ENCODE assay signal across 13 cellular contexts in the genomic region with DNA sequence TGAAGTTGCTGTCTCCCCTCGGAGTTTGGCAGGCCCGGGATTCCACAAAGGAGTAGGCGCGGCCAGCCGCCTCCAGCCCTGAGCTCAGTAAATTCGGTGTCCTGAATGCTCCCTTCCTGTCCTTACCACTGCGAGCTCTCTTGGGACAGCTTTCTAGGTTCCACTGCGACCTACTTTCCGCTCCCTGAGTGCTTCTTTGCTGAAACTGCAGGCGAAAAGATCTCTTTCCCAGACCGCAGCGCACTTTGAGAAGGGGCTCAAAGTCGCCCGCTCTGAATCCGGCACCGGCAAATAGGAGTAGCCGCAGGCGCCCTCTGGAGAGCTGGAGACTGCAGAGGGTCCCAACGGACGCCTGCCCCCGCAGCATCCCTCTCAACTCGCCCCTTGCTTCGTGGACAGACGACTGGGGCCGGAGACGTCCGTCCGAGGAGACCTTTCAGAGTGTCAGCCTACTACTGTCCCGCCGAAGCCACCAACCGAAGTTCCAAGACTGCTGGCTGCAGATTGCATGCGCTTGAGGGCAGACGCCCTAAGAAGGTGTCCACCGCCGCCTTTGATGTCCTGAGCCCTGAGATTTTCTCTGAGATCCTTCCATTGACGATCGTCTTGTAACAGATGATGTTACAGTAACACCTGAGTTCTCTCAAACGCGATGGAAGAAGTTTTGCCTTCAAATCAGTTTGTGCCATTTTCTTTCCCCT.
DNase-seq lines count a peak whose midpoint lies in the region; ATAC-seq and TF ChIP-seq lines count a peak whose summit lies in the region.
"Had no signal": no experiment of that assay in that cellular context is flagged by ENCODE, and none has a peak within 500 bp of the region (broad histone marks: within the 10 kb centered on the region; RNA-seq: fewer than 3 reads in every experiment).

No MANE protein-coding gene starts in this region.

- H3K4me1 ChIP-seq in cardiac muscle cell (ENCODE audit: low read depth) (no peaks in the 10 kb centered on the region), tibial artery (peaks cover 0 to 16% (median 2%) of the 10 kb centered on the region in 4 donors)

- no peaks in the 10 kb centered on the region for H3K4me1 Mint-ChIP-seq in memory B cell

- H3K27me3 ChIP-seq in cardiac muscle cell (peaks cover 21% of the 10 kb centered on the region), tibial artery (peaks cover 0 to 8% of the 10 kb centered on the region in 2 donors)

- no peaks in the 10 kb centered on the region for H3K9me3 ChIP-seq in cardiac muscle cell (ENCODE audit: low read depth)
- H3K9me3 ChIP-seq in tibial artery = no peaks in the 10 kb centered on the region
- H3K9me3 ChIP-seq: lower lobe of right lung had no signal

- intact Hi-C loops in Right ventricle myocardium inferior (cut with DNase I) = no loop called here
- intact Hi-C loops in tibial artery (cut with DNase I; ENCODE audit: low total_unique reads) = loop anchor here (2.0 kb wide), 1 partner anchor 35 kb away; no protein-coding TSS in a partner anchor

- no peak for ATAC-seq in Right ventricle myocardium inferior
- no peak for ATAC-seq in memory B cell (ENCODE audit: low read depth)
- ATAC-seq: activated CD8-positive, alpha-beta T cell treated with anti-CD3 and anti-CD28 coated beads for 36 hours; lower lobe of right lung; sciatic nerve had no signal

- DNase-seq in cardiac muscle cell (ENCODE audit: low read depth in 1 of 2, low spot score in 1 of 2) = peak; percentile 8 to 24
- no peak for DNase-seq in Right ventricle myocardium inferior (ENCODE audit: missing footprints)
- DNase-seq in epithelial cell of proximal tubule (ENCODE audit: low read depth) = no peak
- no peak for DNase-seq in memory B cell (ENCODE audit: low spot score in 2 of 2)
- no peak for DNase-seq in tibial artery
- no peak for DNase-seq in NCI-H2171 (lab: John Stamatoyannopoulos, UW)
- no peak for DNase-seq in activated CD8-positive, alpha-beta memory T cell treated with anti-CD3 and anti-CD28 coated beads for 24 hours
- no peak for DNase-seq in DMS 273 (lab: John Stamatoyannopoulos, UW; ENCODE audit: unreplicated experiment)
- DNase-seq: activated CD8-positive, alpha-beta T cell treated with anti-CD3 and anti-CD28 coated beads for 36 hours; lower lobe of right lung; NCI-H1694 treated with DMSO at 0.1 percent for 48 hours had no signal

- peak overlapping the region; percentile 8 for H3K4me3 Mint-ChIP-seq in memory B cell
- H3K4me3 Mint-ChIP-seq: activated CD8-positive, alpha-beta T cell treated with anti-CD3 and anti-CD28 coated beads for 36 hours; activated naive CD8-positive, alpha-beta T cell had no signal

- H3K36me3 ChIP-seq in cardiac muscle cell (no peaks in the 10 kb centered on the region), tibial artery (no peaks in the 10 kb centered on the region)
- H3K36me3 ChIP-seq: lower lobe of right lung had no signal

- H3K27ac ChIP-seq in cardiac muscle cell (no peak overlapping the region), tibial artery (no peak overlapping the region)
- H3K27ac ChIP-seq: lower lobe of right lung had no signal

- no peak overlapping the region for H3K27ac Mint-ChIP-seq in memory B cell
- H3K27ac Mint-ChIP-seq: activated CD8-positive, alpha-beta T cell treated with anti-CD3 and anti-CD28 coated beads for 36 hours; activated naive CD8-positive, alpha-beta T cell had no signal

- no peaks in the 10 kb centered on the region for H3K9me3 Mint-ChIP-seq in memory B cell
- H3K9me3 Mint-ChIP-seq: activated CD8-positive, alpha-beta T cell treated with anti-CD3 and anti-CD28 coated beads for 36 hours had no signal

- no peaks in the 10 kb centered on the region for H3K36me3 Mint-ChIP-seq in memory B cell
- H3K36me3 Mint-ChIP-seq: activated naive CD8-positive, alpha-beta T cell had no signal

- H3K4me3 ChIP-seq in cardiac muscle cell (peak overlapping the region; percentile 6), epithelial cell of proximal tubule (ENCODE audit: low read depth, low read length) (peak overlapping the region; percentile 39), tibial artery (peak overlapping the region; percentile 28 to 33)
- H3K4me3 ChIP-seq: lower lobe of right lung had no signal

- H3K27me3 Mint-ChIP-seq in memory B cell = peaks cover 2% of the 10 kb centered on the region
- H3K27me3 Mint-ChIP-seq: activated CD8-positive, alpha-beta T cell treated with anti-CD3 and anti-CD28 coated beads for 36 hours; activated naive CD8-positive, alpha-beta T cell had no signal

- TF ChIP-seq CTCF in cardiac muscle cell (IDR thresholded peaks at IDR 0.05; ENCODE audit: low read depth, low read length) (peak; percentile 7), epithelial cell of proximal tubule (conservative IDR thresholded peaks at IDR 0.05; ENCODE audit: low read depth, low read length) (no peak), tibial artery (IDR thresholded peaks at IDR 0.05) (no peak)

Comparison
In these comparisons a context has a peak if more than half of its experiments do, and no peak if none do; other contexts are left out.
1. DNase-seq: peak in cardiac muscle cell (2 of 2); none in Right ventricle myocardium inferior (single experiment), epithelial cell of proximal tubule (single experiment), memory B cell (0 of 2), tibial artery (0 of 2), NCI-H2171 (single experiment), activated CD8-positive, alpha-beta memory T cell treated with anti-CD3 and anti-CD28 coated beads for 24 hours (single experiment) and DMS 273 (single experiment).
2. Peak in every context shown above with its lines, with median percentiles within 50 percentile points of each other: H3K4me3 ChIP-seq.